Comparison of ENCODE assay signal across 17 cellular contexts in the genomic region with DNA sequence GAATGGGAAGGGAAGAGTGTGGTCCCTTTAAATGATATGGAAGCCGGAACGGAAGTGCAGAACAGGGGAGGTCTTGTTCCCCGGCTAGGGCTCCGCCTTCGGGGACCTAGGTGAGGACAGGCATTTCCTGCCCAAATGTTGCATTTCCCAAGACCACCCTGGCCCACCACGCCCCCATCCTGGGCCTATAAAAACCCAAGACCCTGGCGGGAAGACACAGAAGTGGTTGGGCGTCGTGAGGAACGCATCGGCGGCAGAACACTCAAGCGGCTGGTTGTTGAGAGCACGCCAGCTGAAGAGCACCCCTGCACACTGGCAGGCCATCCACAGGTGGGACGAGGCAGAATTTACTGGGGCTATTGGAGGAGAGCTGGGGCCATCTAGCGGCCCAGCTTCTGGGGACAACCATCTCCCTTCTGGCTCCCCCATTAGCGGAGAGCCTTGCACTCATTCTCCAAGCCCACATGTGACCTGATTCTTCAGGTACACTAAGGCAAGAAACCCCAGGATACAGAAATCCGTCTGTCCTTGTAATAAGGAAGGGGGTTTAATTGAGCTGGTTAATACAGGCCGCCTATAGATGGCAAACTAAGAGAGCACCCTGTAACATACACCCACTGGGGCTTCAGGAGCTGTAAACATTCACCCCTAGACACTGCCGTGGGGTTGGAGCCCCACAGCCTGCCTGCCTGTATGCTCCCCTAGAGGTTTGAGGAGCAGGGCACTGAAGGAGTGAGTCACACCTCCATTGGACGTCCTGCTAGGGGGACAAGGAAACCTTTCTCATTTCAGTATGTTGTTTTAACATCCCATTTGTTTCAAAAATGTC.
DNase-seq lines count a peak whose midpoint lies in the region.
"Had no signal": no experiment of that assay in that cellular context is flagged by ENCODE, and none has a peak within 500 bp of the region (broad histone marks: within the 10 kb centered on the region; RNA-seq: fewer than 3 reads in every experiment).

No MANE protein-coding gene starts in this region.

- H3K27ac ChIP-seq in SJCRH30, result no peak overlapping the region
- H3K27ac ChIP-seq: gastrocnemius medialis had no signal

- DNase-seq in H7 (peak; percentile 16), SJCRH30 (peak; percentile 23 to 41), renal cortical epithelial cell (ENCODE audit: low read depth) (peak; percentile 3), T-helper 2 cell (no peak), HT-29 (ENCODE audit: low spot score) (no peak), SHP77 treated with DMSO at 0.1 percent for 48 hours (lab: John Stamatoyannopoulos, UW) (no peak)
- no peak for DNase-seq in activated CD8-positive, alpha-beta memory T cell treated with anti-CD3 and anti-CD28 coated beads for 24 hours
- DNase-seq: activated CD8-positive, alpha-beta T cell treated with anti-CD3 and anti-CD28 coated beads, Interleukin-2, amount 10 ng/mL, durations not matched to agents 7 days and 5 days; CD4-positive, alpha-beta memory T cell; effector CD4-positive, alpha-beta T cell; gastrocnemius medialis; left ventricle myocardium superior; NCI-H1105; NCI-H524; nephron progenitor cell; SHP77 had no signal

- no peaks in the 10 kb centered on the region for H3K9me3 ChIP-seq in SJCRH30 (replicated peaks)
- no peaks in the 10 kb centered on the region for H3K9me3 ChIP-seq in iPS-15b (ENCODE audit: control insufficient read depth, insufficient read depth, low read length)
- H3K9me3 ChIP-seq: gastrocnemius medialis had no signal

- peak overlapping the region; percentile 16 for H3K9ac ChIP-seq in iPS-15b (ENCODE audit: low read depth, low read length)

- no peak overlapping the region for H3K4me3 ChIP-seq in H7 (ENCODE audit: insufficient read depth, low read depth, low read length)
- no peak overlapping the region for H3K4me3 ChIP-seq in SJCRH30
- peak overlapping the region; percentile 19 for H3K4me3 ChIP-seq in iPS-15b (ENCODE audit: low read depth, low read length)
- H3K4me3 ChIP-seq: gastrocnemius medialis had no signal

- H3K36me3 ChIP-seq in H7 (replicated peaks; ENCODE audit: control insufficient read depth, insufficient read depth, low read length) (no peaks in the 10 kb centered on the region), SJCRH30 (no peaks in the 10 kb centered on the region), iPS-15b (ENCODE audit: control insufficient read depth, insufficient read depth, low read length) (no peaks in the 10 kb centered on the region)
- H3K36me3 ChIP-seq: gastrocnemius medialis had no signal

- H3K27me3 ChIP-seq in H7 (ENCODE audit: control insufficient read depth, insufficient read depth, low read length) (no peaks in the 10 kb centered on the region), SJCRH30 (no peaks in the 10 kb centered on the region), iPS-15b (ENCODE audit: control insufficient read depth, insufficient read depth, low read length) (no peaks in the 10 kb centered on the region)
- H3K27me3 ChIP-seq: gastrocnemius medialis had no signal

- H3K4me1 ChIP-seq in SJCRH30 (no peaks in the 10 kb centered on the region), iPS-15b (ENCODE audit: control insufficient read depth, insufficient read depth, low read length) (no peaks in the 10 kb centered on the region)
- H3K4me1 ChIP-seq: gastrocnemius medialis had no signal

Comparison
In these comparisons a context has a peak if more than half of its experiments do, and no peak if none do; other contexts are left out.
1. DNase-seq: peak in H7 (single experiment), SJCRH30 (2 of 2) and renal cortical epithelial cell (single experiment); none in T-helper 2 cell (0 of 5), HT-29 (single experiment), SHP77 treated with DMSO at 0.1 percent for 48 hours (single experiment) and activated CD8-positive, alpha-beta memory T cell treated with anti-CD3 and anti-CD28 coated beads for 24 hours (single experiment).